In the genomic region with DNA sequence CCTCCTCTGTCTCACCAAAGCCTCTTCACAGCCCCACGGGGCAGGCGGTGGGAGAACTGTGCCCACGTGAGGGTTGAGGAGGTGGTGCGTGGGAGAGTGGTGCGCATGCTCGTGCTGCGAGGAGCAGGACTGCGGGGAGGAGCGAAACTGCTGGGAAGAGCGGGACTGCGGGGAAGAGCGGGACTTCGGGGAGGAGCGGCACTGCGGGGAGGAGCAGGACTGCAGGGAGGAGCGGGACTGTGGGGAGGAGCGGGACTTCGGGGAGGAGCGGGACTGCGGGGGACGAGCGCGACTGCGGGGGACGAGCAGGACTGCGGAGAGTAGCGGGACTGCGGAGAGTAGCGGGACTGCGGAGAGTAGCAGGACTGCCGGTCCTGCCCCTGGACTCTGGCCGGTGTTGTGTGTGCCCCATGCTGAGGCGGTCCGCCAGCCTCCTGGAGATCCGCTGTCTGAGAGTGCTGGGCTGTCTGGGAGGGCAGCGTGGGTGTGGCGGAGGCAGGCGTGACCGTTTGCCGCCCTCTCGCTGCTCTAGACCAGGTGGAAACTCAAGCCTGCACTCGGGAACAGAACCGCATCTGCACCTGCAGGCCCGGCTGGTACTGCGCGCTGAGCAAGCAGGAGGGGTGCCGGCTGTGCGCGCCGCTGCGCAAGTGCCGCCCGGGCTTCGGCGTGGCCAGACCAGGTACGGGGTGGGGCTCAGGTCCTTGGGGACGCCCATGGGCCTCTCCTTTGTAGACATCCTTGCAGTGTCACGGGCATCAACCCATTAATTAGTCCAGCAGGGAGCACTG, we compare ENCODE assay signal across 2 cellular contexts.
TF ChIP-seq lines count a peak whose summit lies in the region.

No MANE protein-coding gene starts in this region.

TF ChIP-seq in GM23338, 12 proteins besides CTCF, POLR2A, EP300 and RAD21:
- no peak for TF ChIP-seq EZH2 (IDR thresholded peaks at IDR 0.05; ENCODE audit: low read depth, unreplicated experiment)
- TF ChIP-seq STAT1 (IDR thresholded peaks at IDR 0.05; ENCODE audit: unreplicated experiment) = no peak
- TF ChIP-seq ZNF114 (CRISPR knock-in tag; IDR thresholded peaks at IDR 0.05) = no peak
- TF ChIP-seq EZH2phosphoT487 (IDR thresholded peaks at IDR 0.05; ENCODE audit: unreplicated experiment) = no peak
- TF ChIP-seq, protein P1, sequence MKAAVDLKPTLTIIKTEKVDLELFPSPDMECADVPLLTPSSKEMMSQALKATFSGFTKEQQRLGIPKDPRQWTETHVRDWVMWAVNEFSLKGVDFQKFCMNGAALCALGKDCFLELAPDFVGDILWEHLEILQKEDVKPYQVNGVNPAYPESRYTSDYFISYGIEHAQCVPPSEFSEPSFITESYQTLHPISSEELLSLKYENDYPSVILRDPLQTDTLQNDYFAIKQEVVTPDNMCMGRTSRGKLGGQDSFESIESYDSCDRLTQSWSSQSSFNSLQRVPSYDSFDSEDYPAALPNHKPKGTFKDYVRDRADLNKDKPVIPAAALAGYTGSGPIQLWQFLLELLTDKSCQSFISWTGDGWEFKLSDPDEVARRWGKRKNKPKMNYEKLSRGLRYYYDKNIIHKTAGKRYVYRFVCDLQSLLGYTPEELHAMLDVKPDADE (IDR thresholded peaks at IDR 0.05) = no peak
TF ChIP-seq in GM23338: peak in this region for 0.

TF ChIP-seq in GM12891, 5 proteins besides CTCF, POLR2A, EP300 and RAD21:
- TF ChIP-seq POLR2AphosphoS5 (IDR thresholded peaks at IDR 0.05; ENCODE audit: low read depth, low read length) (no peak), TAF1 (IDR thresholded peaks at IDR 0.05; ENCODE audit: low read depth, low read length) (no peak), SPI1 (IDR thresholded peaks at IDR 0.05; ENCODE audit: low read depth, low read length) (no peak), PAX5 (IDR thresholded peaks at IDR 0.05; ENCODE audit: insufficient read depth, low read length, severe bottlenecking) (no peak), POU2F2 (IDR thresholded peaks at IDR 0.05; ENCODE audit: low read depth, low read length) (no peak)
TF ChIP-seq in GM12891: peak in this region for 0.
